10 cellular contexts compared by ENCODE assay signal in the genomic region with DNA sequence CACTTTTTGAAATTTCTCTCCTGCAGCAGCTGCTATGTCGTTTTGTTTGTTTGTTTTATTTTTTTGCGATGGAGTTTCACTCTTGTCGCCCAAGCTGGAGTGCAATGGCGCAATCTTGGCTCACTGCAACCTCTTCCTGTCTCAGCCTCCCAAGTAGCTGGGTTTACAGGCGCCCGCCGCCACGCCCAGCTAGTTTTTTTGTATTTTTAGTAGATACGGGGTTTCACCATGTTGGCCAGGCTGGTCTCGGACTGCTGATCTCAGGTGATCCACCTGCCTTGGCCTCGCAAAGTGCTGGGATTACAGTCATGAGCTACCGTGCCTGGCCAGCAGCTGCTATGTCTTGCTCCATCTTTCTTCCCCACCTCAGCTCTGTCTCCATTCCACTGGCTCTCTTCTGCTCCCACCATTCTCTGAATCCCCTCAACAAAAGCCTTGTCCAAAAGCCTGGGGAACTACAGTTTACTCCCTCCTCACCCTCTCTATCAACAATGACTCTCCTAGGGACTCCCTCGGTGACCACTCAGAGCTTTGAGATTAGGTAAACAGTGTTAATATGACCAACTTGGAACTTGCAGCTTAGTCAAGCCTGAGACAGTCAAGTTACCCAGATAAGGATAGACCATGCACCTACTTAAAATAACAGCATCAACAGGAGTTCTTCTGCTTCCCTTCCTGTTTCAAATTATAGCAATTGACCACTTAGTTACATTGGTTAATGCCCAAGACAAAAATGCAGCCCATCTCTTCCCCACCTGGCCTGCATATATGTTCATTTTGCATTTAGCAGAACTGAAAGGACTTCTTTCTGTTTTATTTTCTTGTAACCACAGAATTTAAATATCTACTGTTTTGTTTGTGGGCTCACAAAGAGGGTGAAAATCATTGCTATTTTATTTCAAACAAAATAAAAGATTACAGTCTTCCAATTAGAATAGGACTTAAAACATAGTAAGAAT.
DNase-seq lines count a peak whose midpoint lies in the region; ATAC-seq lines count a peak whose summit lies in the region.
"Had no signal": no experiment of that assay in that cellular context is flagged by ENCODE, and none has a peak within 500 bp of the region (broad histone marks: within the 10 kb centered on the region; RNA-seq: fewer than 3 reads in every experiment).

No MANE protein-coding gene starts in this region.

- H3K27ac Mint-ChIP-seq in immature natural killer cell = peak overlapping the region in 4 of 6 donors; percentile 13 to 49 (median 18)
- H3K27ac Mint-ChIP-seq: activated CD4-positive, alpha-beta memory T cell treated with anti-CD3 and anti-CD28 coated beads for 36 hours had no signal

- H3K36me3 Mint-ChIP-seq in immature natural killer cell = peaks cover 0 to 12% (median 0%) of the 10 kb centered on the region in 3 donors
- H3K36me3 Mint-ChIP-seq: activated CD4-positive, alpha-beta memory T cell treated with anti-CD3 and anti-CD28 coated beads for 36 hours had no signal

- peaks cover 42 to 56% of the 10 kb centered on the region in 2 donors for H3K4me1 Mint-ChIP-seq in immature natural killer cell

- ATAC-seq in GM18520 (IDR thresholded peaks at IDR 0.05; ENCODE audit: unreplicated experiment) (peak; percentile 75), GM21723 (IDR thresholded peaks at IDR 0.05; ENCODE audit: unreplicated experiment) (peak; percentile 84), HG03558 (IDR thresholded peaks at IDR 0.05; ENCODE audit: extremely low read depth, unreplicated experiment) (peak; percentile 70)

- no peaks in the 10 kb centered on the region for H3K9me3 Mint-ChIP-seq in immature natural killer cell

- H3K4me3 Mint-ChIP-seq in immature natural killer cell = no peak overlapping the region
- H3K4me3 Mint-ChIP-seq: activated CD4-positive, alpha-beta memory T cell treated with anti-CD3 and anti-CD28 coated beads for 36 hours had no signal

- H3K27me3 Mint-ChIP-seq in immature natural killer cell (ENCODE audit: low read depth in 3 of 3) = peaks cover 0 to 2% (median 0%) of the 10 kb centered on the region in 3 donors
- H3K27me3 Mint-ChIP-seq: activated CD4-positive, alpha-beta memory T cell treated with anti-CD3 and anti-CD28 coated beads for 36 hours had no signal

- DNase-seq in immature natural killer cell (no peak), NCI-H2171 (lab: John Stamatoyannopoulos, UW) (no peak), mesenteric fat pad (ENCODE audit: low spot score) (no peak), COLO829 (ENCODE audit: low spot score) (no peak), RPMI8226 (no peak)
- DNase-seq: activated CD4-positive, alpha-beta memory T cell treated with anti-CD3 and anti-CD28 coated beads for 36 hours; NCI-H187 treated with DMSO at 0.1 percent for 48 hours had no signal
